Comparison of ENCODE assay signal across 25 cellular contexts in the genomic region with DNA sequence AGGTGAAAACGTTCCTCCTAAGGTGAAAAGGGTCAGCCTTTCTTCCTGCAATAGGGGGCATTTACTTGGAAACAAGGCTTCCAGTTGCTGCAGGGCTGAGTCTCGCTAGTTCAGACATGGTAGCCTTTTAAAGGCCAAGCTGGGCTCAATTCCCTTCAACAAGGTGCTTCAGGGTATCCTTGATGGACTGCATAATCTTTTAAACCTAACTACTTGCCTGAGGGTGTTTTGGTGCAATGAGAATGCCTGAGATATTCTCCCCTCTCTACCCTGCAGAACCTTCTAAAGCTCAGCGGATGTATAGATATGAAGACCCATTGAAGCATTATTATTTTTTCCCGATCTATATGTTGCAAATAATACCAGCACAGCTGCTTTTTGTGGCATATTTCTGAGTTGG.
"Had no signal": no experiment of that assay in that cellular context is flagged by ENCODE, and none has a peak within 500 bp of the region (broad histone marks: within the 10 kb centered on the region; RNA-seq: fewer than 3 reads in every experiment).

No MANE protein-coding gene starts in this region.

- ATAC-seq: stimulated activated effector memory CD8-positive, alpha-beta T cell treated with anti-CD3 and anti-CD28 coated beads, Interleukin-12 subunit alpha, Interleukin-12 subunit beta, amount 100 ng/mL, for 72 hours; stimulated activated memory B cell treated with anti-CD40 and anti-IgM and Interleukin-4, amounts not matched to agents 10 μg/mL and 1 μg/mL and 100 μg/mL, for 72 hours; stimulated activated naive B cell treated with anti-CD40 and anti-IgM and Interleukin-4, amounts not matched to agents 10 μg/mL and 1 μg/mL and 100 μg/mL, for 72 hours; stimulated activated naive CD8-positive, alpha-beta T cell treated with anti-CD3 and anti-CD28 coated beads, Interleukin-15, amount 100 ng/mL, for 72 hours; stimulated activated naive CD8-positive, alpha-beta T cell treated with anti-CD3 and anti-CD28 coated beads, Interleukin-15, Interleukin-2, amounts not matched to agents 100 U/mL and 50 U/mL, for 24 hours; upper lobe of right lung had no signal

- H3K4me3 ChIP-seq: stomach, suprapubic skin, testis, thoracic aorta, thyroid gland, tibial artery, tibial nerve, transverse colon, upper lobe of right lung, uterus had no signal

- H3K4me1 ChIP-seq: stomach, suprapubic skin, testis, tibial artery, transverse colon, upper lobe of right lung, uterus had no signal

- H3K9me3 ChIP-seq: suprapubic skin, testis, thoracic aorta, thyroid gland, tibial artery, transverse colon, upper lobe of right lung, uterus had no signal

- H3K27me3 ChIP-seq: suprapubic skin, testis, thyroid gland, tibial nerve, transverse colon, upper lobe of right lung, uterus had no signal

- DNase-seq: stimulated activated CD4-positive, alpha-beta T cell treated with anti-CD3 and anti-CD28 coated beads, Interleukin-1b, Interleukin-23, amount 100 ng/mL, for 48 hours; stimulated activated CD4-positive, alpha-beta T cell treated with anti-CD3 and anti-CD28 coated beads, Interleukin-2, amount 100 ng/mL, for 24 hours; stimulated activated CD4-positive, alpha-beta T cell treated with anti-CD3 and anti-CD28 coated beads, Interleukin-2, amount 100 ng/mL, for 48 hours; stimulated activated CD4-positive, alpha-beta T cell treated with anti-CD3 and anti-CD28 coated beads, Interleukin-4, amount 100 ng/mL, for 1 hour; stimulated activated CD4-positive, alpha-beta T cell treated with anti-CD3 and anti-CD28 coated beads, Interleukin-4, amount 100 ng/mL, for 24 hours; stimulated activated CD4-positive, alpha-beta T cell treated with anti-CD3 and anti-CD28 coated beads, Interleukin-4, amount 100 ng/mL, for 4 hours; stimulated activated CD8-positive, alpha-beta memory T cell treated with anti-CD3 and anti-CD28 coated beads, Interleukin-4, amount 100 ng/mL, for 48 hours; stimulated activated naive B cell treated with anti-CD40 and anti-IgM and Interleukin-4, amounts not matched to agents 10 μg/mL and 1 μg/mL and 100 μg/mL, for 72 hours; stimulated activated naive CD4-positive, alpha-beta T cell; stimulated activated naive CD4-positive, alpha-beta T cell treated with Interleukin-2 at 50 U/mL for 16 hours; stimulated activated naive CD8-positive, alpha-beta T cell treated with anti-CD3 and anti-CD28 coated beads, Interleukin-15, amount 100 ng/mL, for 72 hours; stimulated activated naive CD8-positive, alpha-beta T cell treated with anti-CD3 and anti-CD28 coated beads, Interleukin-15, Interleukin-2, amounts not matched to agents 100 U/mL and 50 U/mL, for 24 hours; stomach; substantia nigra; testis; thyroid gland; tibial artery; transverse colon; upper lobe of right lung; uterus had no signal

- H3K27ac ChIP-seq: stomach, suprapubic skin, testis, thoracic aorta, thyroid gland, tibial artery, tibial nerve, transverse colon, upper lobe of right lung, uterus had no signal

- H3K36me3 ChIP-seq: stomach, suprapubic skin, thoracic aorta, thyroid gland, tibial artery, tibial nerve, transverse colon, upper lobe of right lung, uterus had no signal
